ENCODE assay signal across 10 cellular contexts in the genomic region with DNA sequence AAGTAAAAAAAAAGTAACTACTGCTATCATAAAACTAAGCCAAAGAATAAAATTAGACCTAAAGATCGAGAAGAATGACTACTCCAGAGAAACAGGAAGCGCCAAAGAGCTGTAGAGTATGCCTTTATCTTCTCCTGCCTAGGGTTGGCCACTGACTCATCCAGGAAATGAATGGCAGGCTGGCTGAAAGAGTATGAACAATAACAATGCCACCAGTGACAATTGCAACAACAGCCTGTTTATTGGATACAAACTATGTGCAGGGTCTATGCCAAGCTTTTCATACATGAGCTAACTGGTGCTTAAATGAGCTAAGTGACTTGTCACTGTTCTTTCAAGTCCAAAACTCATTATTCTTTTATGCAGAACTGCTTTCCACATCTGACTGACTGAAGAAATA.
DNase-seq lines count a peak whose midpoint lies in the region; ATAC-seq and TF ChIP-seq lines count a peak whose summit lies in the region.
"Had no signal": no experiment of that assay in that cellular context is flagged by ENCODE, and none has a peak within 500 bp of the region (broad histone marks: within the 10 kb centered on the region; RNA-seq: fewer than 3 reads in every experiment).

No MANE protein-coding gene starts in this region.

- in situ Hi-C loops in IMR-90 (cut with MboI; ENCODE audit: low sequenced_read_pairs): no loop called here

- H3K4me1 Mint-ChIP-seq in activated CD8-positive, alpha-beta memory T cell treated with anti-CD3 and anti-CD28 coated beads, Interleukin-2, amount 10 ng/mL, durations not matched to agents 7 days and 5 days: no peaks in the 10 kb centered on the region

- H2AK9ac ChIP-seq in IMR-90 (replicated peaks; ENCODE audit: low read depth, low read length, poor library complexity): no peak overlapping the region

- no peak overlapping the region for H4K5ac ChIP-seq in IMR-90 (ENCODE audit: low read depth, low read length)

- no peak overlapping the region for H3K4me3 Mint-ChIP-seq in activated CD8-positive, alpha-beta memory T cell treated with anti-CD3 and anti-CD28 coated beads, Interleukin-2, amount 10 ng/mL, durations not matched to agents 7 days and 5 days
- H3K4me3 Mint-ChIP-seq: natural killer cell treated with Interleukin-12 subunit alpha and Interleukin-12 subunit beta and Interleukin-15 and Interleukin-18, amount 100 ng/mL, for 72 hours had no signal

- no peak overlapping the region for H2BK120ac ChIP-seq in IMR-90 (ENCODE audit: low read depth, low read length)

- CTCF ChIA-PET in IMR-90 (lab: Yijun Ruan, JAX): no interaction called here
- CTCF ChIA-PET in activated CD8-positive, alpha-beta memory T cell treated with anti-CD3 and anti-CD28 coated beads, Interleukin-2, amount 10 ng/mL, durations not matched to agents 7 days and 5 days (lab: Charles Lee): no interaction called here

- intact Hi-C loops in IMR-90 (cut with micrococcal nuclease): no loop called here

- no peak overlapping the region for H2BK20ac ChIP-seq in IMR-90 (ENCODE audit: low read depth, low read length)

- H3K4me1 ChIP-seq in IMR-90 (ENCODE audit: control insufficient read depth, insufficient read depth, low read length) (no peaks in the 10 kb centered on the region), foreskin keratinocyte (peaks cover 16% of the 10 kb centered on the region)

- H3K36me3 Mint-ChIP-seq in activated CD8-positive, alpha-beta memory T cell treated with anti-CD3 and anti-CD28 coated beads, Interleukin-2, amount 10 ng/mL, durations not matched to agents 7 days and 5 days: no peaks in the 10 kb centered on the region

- no TSS peak for BruUV-seq in IMR-90 (replicated peaks; lab: Mats Ljungman, UMichigan)

- H3K27ac ChIP-seq in IMR-90 (ENCODE audit: insufficient read depth, low read length): no peak overlapping the region
- H3K27ac ChIP-seq in foreskin keratinocyte: no peak overlapping the region

- WGBS in IMR-90 (ENCODE audit: extremely low coverage in 2 of 2, insufficient read length in 1 of 2), 2 experiments: no CpG with 5 or more reads among the region's 2 CpGs

- H2BK15ac ChIP-seq in IMR-90 (ENCODE audit: low read depth, low read length): no peak overlapping the region

- no peaks in the 10 kb centered on the region for H4K20me1 ChIP-seq in IMR-90 (ENCODE audit: insufficient read depth, low read length)

- peak; percentile 60 for ATAC-seq in IMR-90 (ENCODE audit: low read depth)
- peak; percentile 97 for ATAC-seq in foreskin keratinocyte
- no peak for ATAC-seq in left lobe of liver
- no peak for ATAC-seq in activated CD8-positive, alpha-beta memory T cell treated with anti-CD3 and anti-CD28 coated beads, Interleukin-2, amount 10 ng/mL, durations not matched to agents 7 days and 5 days
- ATAC-seq: natural killer cell treated with Interleukin-12 subunit alpha and Interleukin-12 subunit beta and Interleukin-15 and Interleukin-18, amount 100 ng/mL, for 72 hours had no signal

- no peak overlapping the region for H4K91ac ChIP-seq in IMR-90 (ENCODE audit: insufficient read depth, low read depth, low read length)

- no peaks in the 10 kb centered on the region for H3K9me3 ChIP-seq in IMR-90 (ENCODE audit: control insufficient read depth, insufficient read depth, low read length)

- H3K18ac ChIP-seq in IMR-90 (ENCODE audit: low read depth, low read length): no peak overlapping the region

- H3K4ac ChIP-seq in IMR-90 (ENCODE audit: low read depth, low read length): no peak overlapping the region

- H3K9ac ChIP-seq in IMR-90 (ENCODE audit: low read depth, low read length): no peak overlapping the region

- H3K9me1 ChIP-seq in IMR-90 (ENCODE audit: insufficient read depth, low read length): no peaks in the 10 kb centered on the region

- DNase-seq in IMR-90: peak; percentile 44
- peak; percentile 83 for DNase-seq in SW480 (ENCODE audit: low spot score)
- DNase-seq in foreskin keratinocyte: peak; percentile 49 to 83
- peak; percentile 74 for DNase-seq in renal cortical epithelial cell (ENCODE audit: low read depth)
- DNase-seq in NCI-H1092 (lab: John Stamatoyannopoulos, UW): no peak
- no peak for DNase-seq in DMS79 (lab: John Stamatoyannopoulos, UW)
- DNase-seq in left lobe of liver (ENCODE audit: low spot score): no peak
- DNase-seq in activated CD8-positive, alpha-beta memory T cell treated with anti-CD3 and anti-CD28 coated beads, Interleukin-2, amount 10 ng/mL, durations not matched to agents 7 days and 5 days: no peak
- DNase-seq: NCI-H1694 had no signal

- POLR2A ChIA-PET in IMR-90 (lab: Charles Lee; ENCODE audit: unreplicated experiment): no interaction called here

- TF ChIP-seq CTCF in IMR-90 (conservative IDR thresholded peaks at IDR 0.05; ENCODE audit: low read depth, low read length) (no peak), foreskin keratinocyte (conservative IDR thresholded peaks at IDR 0.05) (no peak)

- H3K56ac ChIP-seq in IMR-90 (ENCODE audit: extremely low read depth, insufficient read depth, low read length): no peak overlapping the region

- H2AFZ ChIP-seq in IMR-90 (replicated peaks; ENCODE audit: low read length, poor library complexity): no peak overlapping the region

- no peak overlapping the region for H3K4me3 ChIP-seq in IMR-90 (ENCODE audit: insufficient read depth, low read depth, low read length)

- H3K27me3 Mint-ChIP-seq in activated CD8-positive, alpha-beta memory T cell treated with anti-CD3 and anti-CD28 coated beads, Interleukin-2, amount 10 ng/mL, durations not matched to agents 7 days and 5 days: no peaks in the 10 kb centered on the region
- H3K27me3 Mint-ChIP-seq: natural killer cell treated with Interleukin-12 subunit alpha and Interleukin-12 subunit beta and Interleukin-15 and Interleukin-18, amount 100 ng/mL, for 72 hours had no signal

- no peak for TF ChIP-seq POLR2A in IMR-90 (IDR thresholded peaks at IDR 0.05; ENCODE audit: low read depth, low read length)

- H3K9me3 Mint-ChIP-seq in activated CD8-positive, alpha-beta memory T cell treated with anti-CD3 and anti-CD28 coated beads, Interleukin-2, amount 10 ng/mL, durations not matched to agents 7 days and 5 days (ENCODE audit: low read depth): peaks cover 10% of the 10 kb centered on the region

- H3K27ac Mint-ChIP-seq in activated CD8-positive, alpha-beta memory T cell treated with anti-CD3 and anti-CD28 coated beads, Interleukin-2, amount 10 ng/mL, durations not matched to agents 7 days and 5 days: no peak overlapping the region
- H3K27ac Mint-ChIP-seq: natural killer cell treated with Interleukin-12 subunit alpha and Interleukin-12 subunit beta and Interleukin-15 and Interleukin-18, amount 100 ng/mL, for 72 hours had no signal

- no peak overlapping the region for H2AK5ac ChIP-seq in IMR-90 (ENCODE audit: low read depth, low read length)

- H4K8ac ChIP-seq in IMR-90 (ENCODE audit: low read depth in 2 of 2, low read length in 2 of 2): no peak overlapping the region

- H3K79me1 ChIP-seq in IMR-90 (ENCODE audit: low read depth in 1 of 2, low read length in 2 of 2): no peaks in the 10 kb centered on the region

- TF ChIP-seq RAD21 in IMR-90 (IDR thresholded peaks at IDR 0.05; ENCODE audit: low read length): no peak

- no peaks in the 10 kb centered on the region for H3K36me3 ChIP-seq in IMR-90 (ENCODE audit: control insufficient read depth, insufficient read depth, low read length)

- H3K14ac ChIP-seq in IMR-90 (replicated peaks; ENCODE audit: low read depth, low read length): no peak overlapping the region

- no peak overlapping the region for H3K4me2 ChIP-seq in IMR-90 (ENCODE audit: low read depth, low read length)

- H3K23ac ChIP-seq in IMR-90 (ENCODE audit: low read depth, low read length): no peak overlapping the region

- H3K27me3 ChIP-seq in IMR-90 (ENCODE audit: control insufficient read depth, insufficient read depth, low read length): no peaks in the 10 kb centered on the region
- no peaks in the 10 kb centered on the region for H3K27me3 ChIP-seq in foreskin keratinocyte

- dilution Hi-C loops in IMR-90 (cut with HindIII; ENCODE audit: low sequenced_read_pairs, unreplicated experiment): no loop called here

- H2BK5ac ChIP-seq in IMR-90 (ENCODE audit: low read depth, low read length, poor library complexity, severe bottlenecking): no peak overlapping the region

TF ChIP-seq in IMR-90, 13 proteins besides CTCF, POLR2A, EP300 and RAD21:
- no peak for TF ChIP-seq CHD1 (IDR thresholded peaks at IDR 0.05; ENCODE audit: low read depth, low read length)
- no peak for TF ChIP-seq SMC3 (IDR thresholded peaks at IDR 0.05; ENCODE audit: low read depth, low read length)
- no peak for TF ChIP-seq MAZ (IDR thresholded peaks at IDR 0.05; ENCODE audit: borderline replicate concordance, low read depth, low read length)
- TF ChIP-seq, protein P1, sequence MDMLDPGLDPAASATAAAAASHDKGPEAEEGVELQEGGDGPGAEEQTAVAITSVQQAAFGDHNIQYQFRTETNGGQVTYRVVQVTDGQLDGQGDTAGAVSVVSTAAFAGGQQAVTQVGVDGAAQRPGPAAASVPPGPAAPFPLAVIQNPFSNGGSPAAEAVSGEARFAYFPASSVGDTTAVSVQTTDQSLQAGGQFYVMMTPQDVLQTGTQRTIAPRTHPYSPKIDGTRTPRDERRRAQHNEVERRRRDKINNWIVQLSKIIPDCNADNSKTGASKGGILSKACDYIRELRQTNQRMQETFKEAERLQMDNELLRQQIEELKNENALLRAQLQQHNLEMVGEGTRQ (IDR thresholded peaks at IDR 0.05; ENCODE audit: low read depth, low read length): no peak
- no peak for TF ChIP-seq NFE2L2 (IDR thresholded peaks at IDR 0.05; ENCODE audit: low read depth, low read length)
- TF ChIP-seq, protein P2, sequence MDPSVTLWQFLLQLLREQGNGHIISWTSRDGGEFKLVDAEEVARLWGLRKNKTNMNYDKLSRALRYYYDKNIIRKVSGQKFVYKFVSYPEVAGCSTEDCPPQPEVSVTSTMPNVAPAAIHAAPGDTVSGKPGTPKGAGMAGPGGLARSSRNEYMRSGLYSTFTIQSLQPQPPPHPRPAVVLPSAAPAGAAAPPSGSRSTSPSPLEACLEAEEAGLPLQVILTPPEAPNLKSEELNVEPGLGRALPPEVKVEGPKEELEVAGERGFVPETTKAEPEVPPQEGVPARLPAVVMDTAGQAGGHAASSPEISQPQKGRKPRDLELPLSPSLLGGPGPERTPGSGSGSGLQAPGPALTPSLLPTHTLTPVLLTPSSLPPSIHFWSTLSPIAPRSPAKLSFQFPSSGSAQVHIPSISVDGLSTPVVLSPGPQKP (IDR thresholded peaks at IDR 0.05; ENCODE audit: borderline replicate concordance, low read depth, low read length): no peak
- TF ChIP-seq RCOR1 (IDR thresholded peaks at IDR 0.05; ENCODE audit: insufficient replicate concordance, low read length): no peak
- TF ChIP-seq BHLHE40 (IDR thresholded peaks at IDR 0.05; ENCODE audit: low read depth, low read length): no peak
- TF ChIP-seq CEBPB (IDR thresholded peaks at IDR 0.05; ENCODE audit: low read depth, low read length): no peak
- no peak for TF ChIP-seq RFX5 (IDR thresholded peaks at IDR 0.05; ENCODE audit: low read depth, low read length)
- no peak for TF ChIP-seq MAFK (IDR thresholded peaks at IDR 0.05; ENCODE audit: low read depth, low read length)
- no peak for TF ChIP-seq MXI1 (IDR thresholded peaks at IDR 0.05; ENCODE audit: borderline replicate concordance, low read depth, low read length)
- TF ChIP-seq FOS (IDR thresholded peaks at IDR 0.05; ENCODE audit: low read depth, low read length): no peak

Comparison
In these comparisons a context has a peak if more than half of its experiments do, and no peak if none do; other contexts are left out.
1. ATAC-seq: peak in IMR-90 (single experiment) and foreskin keratinocyte (single experiment); none in left lobe of liver (single experiment) and activated CD8-positive, alpha-beta memory T cell treated with anti-CD3 and anti-CD28 coated beads, Interleukin-2, amount 10 ng/mL, durations not matched to agents 7 days and 5 days (single experiment).
2. DNase-seq: peak in IMR-90 (single experiment), SW480 (single experiment), foreskin keratinocyte (2 of 2) and renal cortical epithelial cell (single experiment); none in NCI-H1092 (single experiment), DMS79 (single experiment), left lobe of liver (single experiment) and activated CD8-positive, alpha-beta memory T cell treated with anti-CD3 and anti-CD28 coated beads, Interleukin-2, amount 10 ng/mL, durations not matched to agents 7 days and 5 days (single experiment).